ENCODE assay signal across 24 cellular contexts in genomic region chr9:36865731-36866635, GRCh38.
"Had no signal": no experiment of that assay in that cellular context is flagged by ENCODE, and none has a peak within 500 bp of the region (broad histone marks: within the 10 kb centered on the region; RNA-seq: fewer than 3 reads in every experiment).

No MANE protein-coding gene starts in this region.

- H3K4me1 Mint-ChIP-seq: activated CD4-positive, alpha-beta memory T cell treated with anti-CD3 and anti-CD28 coated beads, Interleukin-2, amount 10 ng/mL, durations not matched to agents 7 days and 5 days; activated naive CD4-positive, alpha-beta T cell treated with anti-CD3 and anti-CD28 coated beads, Interleukin-2, amount 10 ng/mL, durations not matched to agents 7 days and 5 days; activated naive CD8-positive, alpha-beta T cell treated with anti-CD3 and anti-CD28 coated beads, Interleukin-2, amount 50 U/mL, for 24 hours; naive thymus-derived CD4-positive, alpha-beta T cell; stimulated activated effector memory CD8-positive, alpha-beta T cell treated with anti-CD3 and anti-CD28 coated beads, Interleukin-12 subunit alpha, Interleukin-12 subunit beta, amount 100 ng/mL, for 72 hours; T-cell had no signal

- ATAC-seq: activated naive CD8-positive, alpha-beta T cell treated with anti-CD3 and anti-CD28 coated beads, Interleukin-2, amount 50 U/mL, for 24 hours; activated T-cell treated with anti-CD3 and anti-CD28 coated beads, Interleukin-2, amount 50 U/mL, for 72 hours; esophagus mucosa; gastrocnemius medialis; heart right ventricle; left colon; naive thymus-derived CD4-positive, alpha-beta T cell; right cardiac atrium; stimulated activated effector memory CD8-positive, alpha-beta T cell treated with anti-CD3 and anti-CD28 coated beads, Interleukin-12 subunit alpha, Interleukin-12 subunit beta, amount 100 ng/mL, for 72 hours had no signal

- H3K4me1 ChIP-seq: gastrocnemius medialis, heart right ventricle, uterus had no signal

- H3K9me3 Mint-ChIP-seq: activated CD4-positive, alpha-beta memory T cell treated with anti-CD3 and anti-CD28 coated beads, Interleukin-2, amount 10 ng/mL, durations not matched to agents 7 days and 5 days; activated naive CD4-positive, alpha-beta T cell treated with anti-CD3 and anti-CD28 coated beads, Interleukin-2, amount 10 ng/mL, durations not matched to agents 7 days and 5 days; activated naive CD8-positive, alpha-beta T cell treated with anti-CD3 and anti-CD28 coated beads, Interleukin-2, amount 50 U/mL, for 24 hours; activated T-cell treated with anti-CD3 and anti-CD28 coated beads, Interleukin-2, amount 50 U/mL, for 72 hours; neural crest cell; stimulated activated effector memory CD8-positive, alpha-beta T cell treated with anti-CD3 and anti-CD28 coated beads, Interleukin-12 subunit alpha, Interleukin-12 subunit beta, amount 100 ng/mL, for 72 hours; T-cell had no signal

- H3K4me3 Mint-ChIP-seq: activated CD4-positive, alpha-beta memory T cell treated with anti-CD3 and anti-CD28 coated beads, Interleukin-2, amount 10 ng/mL, durations not matched to agents 7 days and 5 days; activated naive CD4-positive, alpha-beta T cell treated with anti-CD3 and anti-CD28 coated beads, Interleukin-2, amount 10 ng/mL, durations not matched to agents 7 days and 5 days; activated naive CD8-positive, alpha-beta T cell treated with anti-CD3 and anti-CD28 coated beads, Interleukin-2, amount 50 U/mL, for 24 hours; activated T-cell treated with anti-CD3 and anti-CD28 coated beads, Interleukin-2, amount 50 U/mL, for 72 hours; naive thymus-derived CD4-positive, alpha-beta T cell; neural crest cell; stimulated activated effector memory CD8-positive, alpha-beta T cell treated with anti-CD3 and anti-CD28 coated beads, Interleukin-12 subunit alpha, Interleukin-12 subunit beta, amount 100 ng/mL, for 72 hours; T-cell had no signal

- H3K27ac ChIP-seq: gastrocnemius medialis, heart right ventricle, uterus had no signal

- H3K27me3 ChIP-seq: uterus had no signal

- DNase-seq: activated CD4-positive, alpha-beta memory T cell treated with anti-CD3 and anti-CD28 coated beads, Interleukin-2, amount 10 ng/mL, durations not matched to agents 7 days and 5 days; activated CD4-positive, alpha-beta T cell treated with anti-CD3 and anti-CD28 coated beads for 4 hours; activated CD4-positive, CD25-positive, alpha-beta regulatory T cell; activated effector memory CD4-positive, alpha-beta T cell treated with Interleukin-2 at 50 U/mL for 16 hours; activated naive CD4-positive, alpha-beta T cell treated with anti-CD3 and anti-CD28 coated beads, Interleukin-2, amount 10 ng/mL, durations not matched to agents 7 days and 5 days; activated naive CD8-positive, alpha-beta T cell treated with anti-CD3 and anti-CD28 coated beads, Interleukin-2, amount 50 U/mL, for 24 hours; activated T-cell treated with anti-CD3 and anti-CD28 coated beads, Interleukin-2, amount 50 U/mL, for 72 hours; anterior cingulate cortex; central memory CD4-positive, alpha-beta T cell; effector memory CD4-positive, alpha-beta T cell; gastrocnemius medialis; heart right ventricle; islet precursor cell; left colon; naive thymus-derived CD4-positive, alpha-beta T cell; right cardiac atrium; stimulated activated CD4-positive, alpha-beta T cell treated with anti-CD3 and anti-CD28 coated beads, Interleukin-1b, Interleukin-23, amount 100 ng/mL, for 48 hours; T-cell; T-helper 9 cell; transverse colon; uterus had no signal

- H3K36me3 Mint-ChIP-seq: activated naive CD4-positive, alpha-beta T cell treated with anti-CD3 and anti-CD28 coated beads, Interleukin-2, amount 10 ng/mL, durations not matched to agents 7 days and 5 days; naive thymus-derived CD4-positive, alpha-beta T cell; stimulated activated effector memory CD8-positive, alpha-beta T cell treated with anti-CD3 and anti-CD28 coated beads, Interleukin-12 subunit alpha, Interleukin-12 subunit beta, amount 100 ng/mL, for 72 hours; T-cell had no signal

- H3K9me3 ChIP-seq: gastrocnemius medialis, heart right ventricle, transverse colon, uterus had no signal

- H3K4me3 ChIP-seq: gastrocnemius medialis, heart right ventricle, transverse colon, uterus had no signal

- H3K36me3 ChIP-seq: gastrocnemius medialis, heart right ventricle, transverse colon, uterus had no signal

- H3K27ac Mint-ChIP-seq: activated CD4-positive, alpha-beta memory T cell treated with anti-CD3 and anti-CD28 coated beads, Interleukin-2, amount 10 ng/mL, durations not matched to agents 7 days and 5 days; activated naive CD4-positive, alpha-beta T cell treated with anti-CD3 and anti-CD28 coated beads, Interleukin-2, amount 10 ng/mL, durations not matched to agents 7 days and 5 days; activated naive CD8-positive, alpha-beta T cell treated with anti-CD3 and anti-CD28 coated beads, Interleukin-2, amount 50 U/mL, for 24 hours; activated T-cell treated with anti-CD3 and anti-CD28 coated beads, Interleukin-2, amount 50 U/mL, for 72 hours; stimulated activated effector memory CD8-positive, alpha-beta T cell treated with anti-CD3 and anti-CD28 coated beads, Interleukin-12 subunit alpha, Interleukin-12 subunit beta, amount 100 ng/mL, for 72 hours; T-cell had no signal
